ENCODE assay signal across 19 cellular contexts in genomic region chr14:104758981-104759975, GRCh38. TPM values are rescaled to one million over a fixed set of nuclear protein-coding genes. Genes with fewer than 3 reads are reported as not detected.
A peak's percentile ranks its signal among the peaks of the same experiment; 100 is the strongest.
DNase-seq lines count a peak whose midpoint lies in the region; ATAC-seq, FAIRE-seq and TF ChIP-seq lines count a peak whose summit lies in the region.
"Had no signal": no experiment of that assay in that cellular context is flagged by ENCODE, and none has a peak within 500 bp of the region (broad histone marks: within the 10 kb centered on the region; RNA-seq: fewer than 3 reads in every experiment).

No MANE protein-coding gene starts in this region.

- no peaks in the 10 kb centered on the region for H3K9me3 Mint-ChIP-seq in activated CD8-positive, alpha-beta T cell treated with anti-CD3 and anti-CD28 coated beads, Interleukin-2, amount 10 ng/mL, durations not matched to agents 7 days and 5 days (ENCODE audit: insufficient read depth)
- H3K9me3 Mint-ChIP-seq in mesothelial cell of epicardium: peaks cover 5% of the 10 kb centered on the region

- CTCF ChIA-PET in HepG2 (lab: Yijun Ruan, JAX; ENCODE audit: low intra/inter-chr PET ratio, low total read pairs): no interaction called here
- CTCF ChIA-PET in activated CD8-positive, alpha-beta T cell treated with anti-CD3 and anti-CD28 coated beads, Interleukin-2, amount 10 ng/mL, durations not matched to agents 7 days and 5 days (lab: Charles Lee): interaction anchor here (1.0 to 2.2 kb wide), 2 partner anchors 8 to 9 kb away, joined by 4 to 8 read pairs; no protein-coding TSS in a partner anchor

- H3K4me2 ChIP-seq in HepG2 (ENCODE audit: low read depth, low read length) (no peak overlapping the region), osteoblast (ENCODE audit: insufficient read depth, low read length) (no peak overlapping the region)
- H3K4me2 ChIP-seq: PC-9 had no signal

- DNase-seq in HepG2 (ENCODE audit: low spot score) (no peak), right lobe of liver (no peak), osteoblast (ENCODE audit: insufficient read length, low spot score, missing footprints) (peak; percentile 65), coronary artery (ENCODE audit: low spot score) (no peak), mesothelial cell of epicardium (ENCODE audit: low spot score in 2 of 2, unreplicated experiment in 2 of 2) (no peak)
- DNase-seq in activated CD8-positive, alpha-beta T cell treated with anti-CD3 and anti-CD28 coated beads, Interleukin-2, amount 10 ng/mL, durations not matched to agents 7 days and 5 days: no peak
- DNase-seq: Caco-2, EL, Karpas-422, MM.1S, NCI-H1105, NCI-H187 treated with DMSO at 0.1 percent for 48 hours, NCI-H2171, PC-9 had no signal

- no peak overlapping the region for H3K9ac ChIP-seq in HepG2 (ENCODE audit: insufficient read depth, low read depth, low read length)

- 96% methylated on average over 29 of the region's 31 CpGs for WGBS in HepG2 (ENCODE audit: low lambda C conversion rate)
- WGBS in right lobe of liver (ENCODE audit: insufficient coverage, low coverage, low lambda C conversion rate, missing lambda C conversion rate): 72% methylated on average over 10 of the region's 31 CpGs

- POLR2A ChIA-PET in HepG2 (lab: Yijun Ruan, JAX): interaction anchor here (1.0 to 2.2 kb wide), 2 partner anchors 7 to 10 kb away, joined by 4 to 13 read pairs; no protein-coding TSS in a partner anchor
- POLR2A ChIA-PET in activated CD8-positive, alpha-beta T cell treated with anti-CD3 and anti-CD28 coated beads, Interleukin-2, amount 10 ng/mL, durations not matched to agents 7 days and 5 days (lab: Charles Lee): no interaction called here

- H3K79me2 ChIP-seq in HepG2 (ENCODE audit: insufficient read depth, low read length): peaks cover 67% of the 10 kb centered on the region
- H3K79me2 ChIP-seq in osteoblast (ENCODE audit: insufficient read depth, low read length): peaks cover 48% of the 10 kb centered on the region

- in situ Hi-C loops in HepG2 (cut with HindIII; ENCODE audit: extremely low pct_ligation_motif_present, low pct_unique_long_range_greater_than_20kb): no loop called here

- H3K27me3 ChIP-seq in HepG2 (ENCODE audit: control insufficient read depth in 1 of 2, insufficient read depth in 2 of 2, low read length in 2 of 2) (no peaks in the 10 kb centered on the region), right lobe of liver (no peaks in the 10 kb centered on the region), osteoblast (ENCODE audit: insufficient read depth, low read length) (no peaks in the 10 kb centered on the region)
- H3K27me3 ChIP-seq: SJSA1 had no signal

- peaks cover 61% of the 10 kb centered on the region for H3K4me1 ChIP-seq in HepG2 (ENCODE audit: insufficient read depth, low read length)
- peaks cover 0 to 29% (median 8%) of the 10 kb centered on the region in 4 donors for H3K4me1 ChIP-seq in right lobe of liver
- peaks cover 4% of the 10 kb centered on the region for H3K4me1 ChIP-seq in osteoblast (ENCODE audit: insufficient read depth, low read length)

- H3K36me3 ChIP-seq in HepG2 (replicated peaks in 1 of 2; ENCODE audit: control insufficient read depth in 1 of 2, insufficient read depth in 2 of 2, low read length in 2 of 2) (peaks cover 15 to 60% of the 10 kb centered on the region in 2 experiments), right lobe of liver (peaks cover 5 to 37% (median 12%) of the 10 kb centered on the region in 4 donors), osteoblast (ENCODE audit: insufficient read depth, low read length) (peaks cover 38% of the 10 kb centered on the region)

- no peak overlapping the region for H3K4me3 ChIP-seq in HepG2 (replicated peaks in 1 of 3; ENCODE audit: insufficient read depth in 1 of 3, low read depth in 2 of 3, low read length in 3 of 3)
- no peak overlapping the region for H3K4me3 ChIP-seq in right lobe of liver
- no peak overlapping the region for H3K4me3 ChIP-seq in osteoblast (ENCODE audit: insufficient read depth, low read length)
- no peak overlapping the region for H3K4me3 ChIP-seq in coronary artery
- H3K4me3 ChIP-seq: HAP-1, PC-9, SJSA1 had no signal

- peak overlapping the region; percentile 32 for H3K27ac Mint-ChIP-seq in activated CD8-positive, alpha-beta T cell treated with anti-CD3 and anti-CD28 coated beads, Interleukin-2, amount 10 ng/mL, durations not matched to agents 7 days and 5 days
- H3K27ac Mint-ChIP-seq in mesothelial cell of epicardium: no peak overlapping the region

- H4K20me1 ChIP-seq in HepG2 (ENCODE audit: insufficient read depth, low read length) (peaks cover 69% of the 10 kb centered on the region), osteoblast (ENCODE audit: insufficient read depth, low read length) (peaks cover 49% of the 10 kb centered on the region)

- peaks cover 49% of the 10 kb centered on the region for H3K4me1 Mint-ChIP-seq in activated CD8-positive, alpha-beta T cell treated with anti-CD3 and anti-CD28 coated beads, Interleukin-2, amount 10 ng/mL, durations not matched to agents 7 days and 5 days (ENCODE audit: low read depth)
- H3K4me1 Mint-ChIP-seq in mesothelial cell of epicardium: peaks cover 2% of the 10 kb centered on the region

- no peak for TF ChIP-seq EP300 in HepG2 (IDR thresholded peaks at IDR 0.05; ENCODE audit: low read depth in 2 of 2, low read length in 2 of 2)
- TF ChIP-seq EP300 in HepG2 (CRISPR knock-in tag; IDR thresholded peaks at IDR 0.05; ENCODE audit: borderline replicate concordance): no peak

- H3K27ac ChIP-seq in HepG2 (ENCODE audit: extremely low read length, insufficient read depth, low read length) (peak overlapping the region; percentile 20), right lobe of liver (no peak overlapping the region), osteoblast (ENCODE audit: low read depth, low read length) (no peak overlapping the region), coronary artery (no peak overlapping the region)
- H3K27ac ChIP-seq: C4-2B, PC-9, SJSA1 had no signal

- TF ChIP-seq CTCF in HepG2 (CRISPR knock-in tag; IDR thresholded peaks at IDR 0.05) (no peak), right lobe of liver (IDR thresholded peaks at IDR 0.05) (no peak), osteoblast (IDR thresholded peaks at IDR 0.05; ENCODE audit: extremely low read depth, low read depth, low read length) (no peak), coronary artery (IDR thresholded peaks at IDR 0.05) (no peak), mesothelial cell of epicardium (IDR thresholded peaks at IDR 0.05; ENCODE audit: unreplicated experiment) (no peak)

- intact Hi-C loops in HepG2 (cut with micrococcal nuclease; ENCODE audit: unreplicated experiment): no loop called here
- intact Hi-C loops in right lobe of liver (cut with DNase I): no loop called here

- peak in 1 of 2 experiments; percentile 51; a peak in 2 of 4 replicates for TF ChIP-seq POLR2A in HepG2 (IDR thresholded peaks at IDR 0.05; ENCODE audit: insufficient read depth in 1 of 2, low read depth in 2 of 2, low read length in 2 of 2)
- TF ChIP-seq POLR2A in right lobe of liver (IDR thresholded peaks at IDR 0.05): no peak

- H3K9me3 ChIP-seq in HepG2 (ENCODE audit: low read length) (no peaks in the 10 kb centered on the region), right lobe of liver (no peaks in the 10 kb centered on the region), osteoblast (ENCODE audit: low read depth, low read length) (no peaks in the 10 kb centered on the region)
- H3K9me3 ChIP-seq: Caco-2, HAP-1, SJSA1 had no signal

- no peaks in the 10 kb centered on the region for H3K27me3 Mint-ChIP-seq in activated CD8-positive, alpha-beta T cell treated with anti-CD3 and anti-CD28 coated beads, Interleukin-2, amount 10 ng/mL, durations not matched to agents 7 days and 5 days (ENCODE audit: low read depth)
- H3K27me3 Mint-ChIP-seq in mesothelial cell of epicardium (ENCODE audit: low read depth): no peaks in the 10 kb centered on the region

- H2AFZ ChIP-seq in HepG2 (ENCODE audit: low read length) (no peak overlapping the region), osteoblast (ENCODE audit: low read length) (no peak overlapping the region)
- H2AFZ ChIP-seq: PC-9 had no signal

- no peak for ATAC-seq in HepG2
- ATAC-seq in right lobe of liver: no peak
- ATAC-seq in activated CD8-positive, alpha-beta T cell treated with anti-CD3 and anti-CD28 coated beads, Interleukin-2, amount 10 ng/mL, durations not matched to agents 7 days and 5 days: no peak
- no peak for ATAC-seq in GM21381 (IDR thresholded peaks at IDR 0.05; ENCODE audit: unreplicated experiment)

- H3K4me3 Mint-ChIP-seq in activated CD8-positive, alpha-beta T cell treated with anti-CD3 and anti-CD28 coated beads, Interleukin-2, amount 10 ng/mL, durations not matched to agents 7 days and 5 days: no peak overlapping the region
- no peak overlapping the region for H3K4me3 Mint-ChIP-seq in mesothelial cell of epicardium

- FAIRE-seq in HepG2 (lab: Jason Lieb, UNC): no peak
- FAIRE-seq: GM19239 had no signal

- peaks cover 56% of the 10 kb centered on the region for H3K36me3 Mint-ChIP-seq in activated CD8-positive, alpha-beta T cell treated with anti-CD3 and anti-CD28 coated beads, Interleukin-2, amount 10 ng/mL, durations not matched to agents 7 days and 5 days (ENCODE audit: low read depth)
- H3K36me3 Mint-ChIP-seq in mesothelial cell of epicardium: peaks cover 24% of the 10 kb centered on the region

- TF ChIP-seq RAD21 in HepG2 (CRISPR knock-in tag; IDR thresholded peaks at IDR 0.05): no peak

- no TSS peak for BruUV-seq in HepG2 (replicated peaks; lab: Mats Ljungman, UMichigan)

RNA-seq across cellular contexts. Expression of gene SIVA1, which starts 6.3 kb away (rescaled TPM):
- total RNA-seq in HepG2 (2016; rRNA removed; fragmentation: Illumina TruSeq; extraction: Trizol) (153 and 186 TPM in 2 replicates), right lobe of liver (100 to 1,000 TPM in 2 of 6 experiments, 10 to 100 TPM in 4; 38.1 to 252 (median 50.6) TPM), osteoblast (57.2 and 62.2 TPM in 2 replicates), mesothelial cell of epicardium (68.7 to 70.9 TPM (median 70.9 TPM) in 3 replicates)
- 171 and 229 TPM in 2 replicates for total RNA-seq in HepG2 (2016; cell fraction: cytosol; rRNA removed; fragmentation: Illumina TruSeq; extraction: Trizol; ENCODE audit: low read depth)
- 166 and 191 TPM in 2 replicates for total RNA-seq in HepG2 (2016; cell fraction: insoluble cytoplasmic fraction; rRNA removed; fragmentation: Illumina TruSeq; extraction: Trizol)
- total RNA-seq in HepG2 (2016; cell fraction: membrane; rRNA removed; fragmentation: Illumina TruSeq; extraction: Trizol): 186 and 219 TPM in 2 replicates
- total RNA-seq in HepG2 (2016; cell fraction: nucleus; rRNA removed; fragmentation: Illumina TruSeq; extraction: Trizol): 86.2 and 101 TPM in 2 replicates
- 123 and 142 TPM in 2 replicates for polyA plus RNA-seq in HepG2 (2011; rRNA removed)
- polyA plus RNA-seq in HepG2 (2011; cell fraction: cytosol; rRNA removed): 108 and 239 TPM in 2 replicates
- 125 and 162 TPM in 2 replicates for polyA plus RNA-seq in HepG2 (2011; cell fraction: nucleus; rRNA removed)
- 61.3 and 68.1 TPM in 2 replicates for polyA plus RNA-seq in HepG2 (2012)
- polyA plus RNA-seq in HepG2 (2016; cell fraction: cytosol; fragmentation: Illumina TruSeq; extraction: Trizol; ENCODE audit: low read depth): 162 and 202 TPM in 2 replicates
- polyA plus RNA-seq in HepG2 (2016; cell fraction: insoluble cytoplasmic fraction; fragmentation: Illumina TruSeq; extraction: Trizol; ENCODE audit: low read depth): 128 and 130 TPM in 2 replicates
- polyA plus RNA-seq in HepG2 (2016; cell fraction: membrane; fragmentation: Illumina TruSeq; extraction: Trizol; ENCODE audit: low read depth): 134 and 168 TPM in 2 replicates
- 129 and 133 TPM in 2 replicates for polyA plus RNA-seq in HepG2 (2016; cell fraction: nucleus; fragmentation: Illumina TruSeq; extraction: Trizol; ENCODE audit: insufficient read depth, low read depth)
- polyA minus RNA-seq in HepG2 (2011; rRNA and poly(A)+ RNA removed; ENCODE audit: low replicate concordance): 49.5 and 64.5 TPM in 2 replicates
- 22.7 and 31.5 TPM in 2 replicates for polyA minus RNA-seq in HepG2 (2011; cell fraction: cytosol; rRNA and poly(A)+ RNA removed)
- 17.3 and 18.4 TPM in 2 replicates for polyA minus RNA-seq in HepG2 (2011; cell fraction: nucleus; rRNA and poly(A)+ RNA removed)
- 100 to 1,000 TPM; 175 to 186 TPM for total RNA-seq in activated CD8-positive, alpha-beta T cell treated with anti-CD3 and anti-CD28 coated beads, Interleukin-2, amount 10 ng/mL, durations not matched to agents 7 days and 5 days

RNA-seq across cellular contexts. Expression of gene ADSS1, which starts 35.2 kb away (rescaled TPM):
- total RNA-seq in HepG2 (2016; rRNA removed; fragmentation: Illumina TruSeq; extraction: Trizol) (0.98 and 1.0 TPM in 2 replicates), right lobe of liver (10 to 100 TPM in 5 of 6 experiments, 1 to 10 TPM in 1; 8.1 to 50.5 (median 36.8) TPM), osteoblast (2.1 and 4.3 TPM in 2 replicates), mesothelial cell of epicardium (14.1 to 17.1 TPM (median 14.4 TPM) in 3 replicates)
- 0.81 and 1.1 TPM in 2 replicates for total RNA-seq in HepG2 (2016; cell fraction: cytosol; rRNA removed; fragmentation: Illumina TruSeq; extraction: Trizol; ENCODE audit: low read depth)
- total RNA-seq in HepG2 (2016; cell fraction: insoluble cytoplasmic fraction; rRNA removed; fragmentation: Illumina TruSeq; extraction: Trizol): 0.56 and 1.3 TPM in 2 replicates
- total RNA-seq in HepG2 (2016; cell fraction: membrane; rRNA removed; fragmentation: Illumina TruSeq; extraction: Trizol): 1.6 and 1.9 TPM in 2 replicates
- 1.3 and 1.5 TPM in 2 replicates for total RNA-seq in HepG2 (2016; cell fraction: nucleus; rRNA removed; fragmentation: Illumina TruSeq; extraction: Trizol)
- 36.7 and 45.2 TPM in 2 replicates for polyA plus RNA-seq in HepG2 (2011; rRNA removed)
- 20.7 and 22.4 TPM in 2 replicates for polyA plus RNA-seq in HepG2 (2011; cell fraction: cytosol; rRNA removed)
- polyA plus RNA-seq in HepG2 (2011; cell fraction: nucleus; rRNA removed): 219 and 230 TPM in 2 replicates
- 37.3 and 46.9 TPM in 2 replicates for polyA plus RNA-seq in HepG2 (2012)
- polyA plus RNA-seq in HepG2 (2016; cell fraction: cytosol; fragmentation: Illumina TruSeq; extraction: Trizol; ENCODE audit: low read depth): 0.70 and 1.5 TPM in 2 replicates
- 1.3 and 2.2 TPM in 2 replicates for polyA plus RNA-seq in HepG2 (2016; cell fraction: insoluble cytoplasmic fraction; fragmentation: Illumina TruSeq; extraction: Trizol; ENCODE audit: low read depth)
- 1.5 and 2.0 TPM in 2 replicates for polyA plus RNA-seq in HepG2 (2016; cell fraction: membrane; fragmentation: Illumina TruSeq; extraction: Trizol; ENCODE audit: low read depth)
- 3.7 and 4.4 TPM in 2 replicates for polyA plus RNA-seq in HepG2 (2016; cell fraction: nucleus; fragmentation: Illumina TruSeq; extraction: Trizol; ENCODE audit: insufficient read depth, low read depth)
- polyA minus RNA-seq in HepG2 (2011; rRNA and poly(A)+ RNA removed; ENCODE audit: low replicate concordance): 12.3 and 14.1 TPM in 2 replicates
- polyA minus RNA-seq in HepG2 (2011; cell fraction: cytosol; rRNA and poly(A)+ RNA removed): 6.8 and 7.6 TPM in 2 replicates
- polyA minus RNA-seq in HepG2 (2011; cell fraction: nucleus; rRNA and poly(A)+ RNA removed): 30.6 and 31.2 TPM in 2 replicates
- total RNA-seq in activated CD8-positive, alpha-beta T cell treated with anti-CD3 and anti-CD28 coated beads, Interleukin-2, amount 10 ng/mL, durations not matched to agents 7 days and 5 days: 1 to 10 TPM; 1.8 TPM

RNA-seq across cellular contexts. Expression of gene AKT1, which starts 36.3 kb away (rescaled TPM):
- 85.7 and 96.2 TPM in 2 replicates for total RNA-seq in HepG2 (2016; rRNA removed; fragmentation: Illumina TruSeq; extraction: Trizol)
- total RNA-seq in HepG2 (2016; cell fraction: cytosol; rRNA removed; fragmentation: Illumina TruSeq; extraction: Trizol; ENCODE audit: low read depth): 66.8 and 84.2 TPM in 2 replicates
- total RNA-seq in HepG2 (2016; cell fraction: insoluble cytoplasmic fraction; rRNA removed; fragmentation: Illumina TruSeq; extraction: Trizol): 76.8 and 97.9 TPM in 2 replicates
- total RNA-seq in HepG2 (2016; cell fraction: membrane; rRNA removed; fragmentation: Illumina TruSeq; extraction: Trizol): 171 and 190 TPM in 2 replicates
- 48.2 and 57.1 TPM in 2 replicates for total RNA-seq in HepG2 (2016; cell fraction: nucleus; rRNA removed; fragmentation: Illumina TruSeq; extraction: Trizol)
- polyA plus RNA-seq in HepG2 (2011; rRNA removed): 116 and 135 TPM in 2 replicates
- polyA plus RNA-seq in HepG2 (2011; cell fraction: cytosol; rRNA removed): 114 and 136 TPM in 2 replicates
- 362 and 435 TPM in 2 replicates for polyA plus RNA-seq in HepG2 (2011; cell fraction: nucleus; rRNA removed)
- 58.6 and 80.7 TPM in 2 replicates for polyA plus RNA-seq in HepG2 (2012)
- 81.6 and 107 TPM in 2 replicates for polyA plus RNA-seq in HepG2 (2016; cell fraction: cytosol; fragmentation: Illumina TruSeq; extraction: Trizol; ENCODE audit: low read depth)
- 105 and 119 TPM in 2 replicates for polyA plus RNA-seq in HepG2 (2016; cell fraction: insoluble cytoplasmic fraction; fragmentation: Illumina TruSeq; extraction: Trizol; ENCODE audit: low read depth)
- 182 and 194 TPM in 2 replicates for polyA plus RNA-seq in HepG2 (2016; cell fraction: membrane; fragmentation: Illumina TruSeq; extraction: Trizol; ENCODE audit: low read depth)
- 146 and 159 TPM in 2 replicates for polyA plus RNA-seq in HepG2 (2016; cell fraction: nucleus; fragmentation: Illumina TruSeq; extraction: Trizol; ENCODE audit: insufficient read depth, low read depth)
- 159 and 183 TPM in 2 replicates for polyA minus RNA-seq in HepG2 (2011; rRNA and poly(A)+ RNA removed; ENCODE audit: low replicate concordance)
- polyA minus RNA-seq in HepG2 (2011; cell fraction: cytosol; rRNA and poly(A)+ RNA removed): 76.1 and 78.3 TPM in 2 replicates
- polyA minus RNA-seq in HepG2 (2011; cell fraction: nucleus; rRNA and poly(A)+ RNA removed): 46.7 and 48.0 TPM in 2 replicates
- 10 to 100 TPM; 66.7 to 92.1 (median 83.9) TPM for total RNA-seq in right lobe of liver
- total RNA-seq in activated CD8-positive, alpha-beta T cell treated with anti-CD3 and anti-CD28 coated beads, Interleukin-2, amount 10 ng/mL, durations not matched to agents 7 days and 5 days: 100 to 1,000 TPM; 217 to 222 TPM
- total RNA-seq in osteoblast: 156 and 188 TPM in 2 replicates
- total RNA-seq in mesothelial cell of epicardium: 116 to 122 TPM (median 117 TPM) in 3 replicates

RNA-seq across cellular contexts. Expression of gene ZBTB42, which starts 41.6 kb away (rescaled TPM):
- total RNA-seq in HepG2 (2016; rRNA removed; fragmentation: Illumina TruSeq; extraction: Trizol) (3.2 and 4.2 TPM in 2 replicates), right lobe of liver (10 to 100 TPM in 2 of 6 experiments, 1 to 10 TPM in 4; 2.2 to 13.7 (median 3.6) TPM), osteoblast (2.9 TPM in 2 replicates), mesothelial cell of epicardium (5.8 to 6.7 TPM (median 6.2 TPM) in 3 replicates)
- 1.2 and 1.6 TPM in 2 replicates for total RNA-seq in HepG2 (2016; cell fraction: cytosol; rRNA removed; fragmentation: Illumina TruSeq; extraction: Trizol; ENCODE audit: low read depth)
- 2.4 and 3.9 TPM in 2 replicates for total RNA-seq in HepG2 (2016; cell fraction: insoluble cytoplasmic fraction; rRNA removed; fragmentation: Illumina TruSeq; extraction: Trizol)
- 4.3 and 4.4 TPM in 2 replicates for total RNA-seq in HepG2 (2016; cell fraction: membrane; rRNA removed; fragmentation: Illumina TruSeq; extraction: Trizol)
- total RNA-seq in HepG2 (2016; cell fraction: nucleus; rRNA removed; fragmentation: Illumina TruSeq; extraction: Trizol): 3.6 and 4.2 TPM in 2 replicates
- 2.8 and 4.0 TPM in 2 replicates for polyA plus RNA-seq in HepG2 (2011; rRNA removed)
- 3.7 and 4.3 TPM in 2 replicates for polyA plus RNA-seq in HepG2 (2011; cell fraction: cytosol; rRNA removed)
- 7.2 and 7.5 TPM in 2 replicates for polyA plus RNA-seq in HepG2 (2011; cell fraction: nucleus; rRNA removed)
- 3.6 and 4.3 TPM in 2 replicates for polyA plus RNA-seq in HepG2 (2012)
- 1.0 and 1.1 TPM in 2 replicates for polyA plus RNA-seq in HepG2 (2016; cell fraction: cytosol; fragmentation: Illumina TruSeq; extraction: Trizol; ENCODE audit: low read depth)
- 2.3 and 2.7 TPM in 2 replicates for polyA plus RNA-seq in HepG2 (2016; cell fraction: insoluble cytoplasmic fraction; fragmentation: Illumina TruSeq; extraction: Trizol; ENCODE audit: low read depth)
- polyA plus RNA-seq in HepG2 (2016; cell fraction: membrane; fragmentation: Illumina TruSeq; extraction: Trizol; ENCODE audit: low read depth): 3.4 and 3.5 TPM in 2 replicates
- 2.8 and 3.1 TPM in 2 replicates for polyA plus RNA-seq in HepG2 (2016; cell fraction: nucleus; fragmentation: Illumina TruSeq; extraction: Trizol; ENCODE audit: insufficient read depth, low read depth)
- 6.6 and 17.0 TPM in 2 replicates for polyA minus RNA-seq in HepG2 (2011; rRNA and poly(A)+ RNA removed; ENCODE audit: low replicate concordance)
- 6.2 and 8.1 TPM in 2 replicates for polyA minus RNA-seq in HepG2 (2011; cell fraction: cytosol; rRNA and poly(A)+ RNA removed)
- polyA minus RNA-seq in HepG2 (2011; cell fraction: nucleus; rRNA and poly(A)+ RNA removed): 8.2 TPM in 2 replicates
- total RNA-seq in activated CD8-positive, alpha-beta T cell treated with anti-CD3 and anti-CD28 coated beads, Interleukin-2, amount 10 ng/mL, durations not matched to agents 7 days and 5 days: 1 to 10 TPM; 5.3 TPM
